Comparison of ENCODE assay signal across 12 cellular contexts in the genomic region with DNA sequence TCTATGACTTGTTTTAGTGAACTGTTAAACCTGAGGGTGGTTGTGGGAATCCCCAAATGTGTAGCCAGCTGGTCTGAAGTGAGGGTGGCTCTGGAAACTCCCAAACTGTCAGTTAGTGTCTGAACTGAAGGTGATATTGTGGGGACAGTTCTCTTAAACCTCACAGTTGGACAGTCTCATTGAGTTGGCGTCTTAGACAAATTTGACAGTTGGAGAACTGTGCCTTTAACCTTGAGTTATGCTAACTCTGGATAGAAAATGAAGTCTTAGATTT. TPM values are rescaled to one million over a fixed set of nuclear protein-coding genes. Genes with fewer than 3 reads are reported as not detected.
DNase-seq lines count a peak whose midpoint lies in the region; ATAC-seq and TF ChIP-seq lines count a peak whose summit lies in the region.
"Had no signal": no experiment of that assay in that cellular context is flagged by ENCODE, and none has a peak within 500 bp of the region (broad histone marks: within the 10 kb centered on the region; RNA-seq: fewer than 3 reads in every experiment).

No MANE protein-coding gene starts in this region.

- H3K9me2 ChIP-seq in MM.1S (replicated peaks; ENCODE audit: insufficient read depth, low read length): no peaks in the 10 kb centered on the region

- H3K27ac ChIP-seq in MM.1S (ENCODE audit: low read length) (peak overlapping the region; percentile 30; the same call in 1 of the 2 replicates), mammary epithelial cell (ENCODE audit: insufficient read depth, low read depth, low read length) (no peak overlapping the region)
- H3K27ac ChIP-seq in CD8-positive, alpha-beta memory T cell (ENCODE audit: low read depth, low read length): no peak overlapping the region

- no peak overlapping the region for H3K4me3 Mint-ChIP-seq in CD8-positive, alpha-beta memory T cell

- WGBS in mammary epithelial cell (ENCODE audit: low coverage, missing lambda C conversion rate): 100% methylated on average over 1 of the region's 1 CpG

- H3K36me3 Mint-ChIP-seq in CD8-positive, alpha-beta memory T cell: no peaks in the 10 kb centered on the region

- ATAC-seq in GM19463 (IDR thresholded peaks at IDR 0.05; ENCODE audit: unreplicated experiment) (peak; percentile 91), HG02973 (IDR thresholded peaks at IDR 0.05; ENCODE audit: unreplicated experiment) (peak; percentile 98)

- H3K27me3 ChIP-seq in MM.1S (replicated peaks; ENCODE audit: insufficient read depth, low read length) (no peaks in the 10 kb centered on the region), mammary epithelial cell (ENCODE audit: insufficient read depth, low read length) (no peaks in the 10 kb centered on the region)
- H3K27me3 ChIP-seq in CD8-positive, alpha-beta memory T cell (ENCODE audit: insufficient read depth, low read length, poor library complexity, severe bottlenecking): no peaks in the 10 kb centered on the region

- intact Hi-C loops in mammary epithelial cell (cut with micrococcal nuclease): loop anchor here (10.0 kb wide), 1 partner anchor 400 kb away; no protein-coding TSS in a partner anchor

- DNase-seq in GM13976 (ENCODE audit: low spot score) (peak; percentile 45), MM.1S (peak; percentile 79), mammary epithelial cell (no peak), iPS-NIHi11 (ENCODE audit: low spot score) (no peak)
- DNase-seq in stimulated activated naive CD4-positive, alpha-beta T cell treated with Interleukin-2 at 50 U/mL for 16 hours (lab: John Stamatoyannopoulos, UW): no peak
- no peak for DNase-seq in CD8-positive, alpha-beta memory T cell
- DNase-seq: activated T-cell treated with anti-CD3 and anti-CD28 coated beads, Interleukin-2, amount 50 U/mL, for 1 hour; NCI-H526; stimulated activated CD4-positive, alpha-beta T cell treated with anti-CD3 and anti-CD28 coated beads, Interleukin-15, amount 100 ng/mL, for 24 hours; substantia nigra had no signal

- dilution Hi-C loops in mammary epithelial cell (cut with HindIII; ENCODE audit: low sequenced_read_pairs): no loop called here

- H4K20me1 ChIP-seq in MM.1S (ENCODE audit: insufficient read depth, low read length) (no peaks in the 10 kb centered on the region), mammary epithelial cell (ENCODE audit: insufficient read depth, low read length) (no peaks in the 10 kb centered on the region)

- H3K36me3 ChIP-seq in MM.1S (replicated peaks; ENCODE audit: insufficient read depth, low read length) (no peaks in the 10 kb centered on the region), mammary epithelial cell (ENCODE audit: insufficient read depth, low read length) (no peaks in the 10 kb centered on the region)
- H3K36me3 ChIP-seq in CD8-positive, alpha-beta memory T cell (ENCODE audit: insufficient read depth, low read length): no peaks in the 10 kb centered on the region

- TF ChIP-seq CTCF in GM13976 (IDR thresholded peaks at IDR 0.05; ENCODE audit: borderline replicate concordance, control extremely low read depth, extremely low read depth, insufficient read depth, missing control alignments) (no peak), MM.1S (IDR thresholded peaks at IDR 0.05; ENCODE audit: low read length) (no peak), mammary epithelial cell (conservative IDR thresholded peaks at IDR 0.05 in 1 of 2, IDR thresholded peaks at IDR 0.05 in 1 of 2; ENCODE audit: extremely low read depth in 1 of 2, insufficient read depth in 1 of 2, low read depth in 1 of 2, low read length in 2 of 2) (no peak)

- H3K9ac ChIP-seq in MM.1S (ENCODE audit: low read length): no peak overlapping the region
- no peak overlapping the region for H3K9ac ChIP-seq in mammary epithelial cell (ENCODE audit: insufficient read depth, low read length)

- H3K9me3 ChIP-seq in MM.1S (replicated peaks; ENCODE audit: insufficient read depth, low read length) (no peaks in the 10 kb centered on the region), mammary epithelial cell (replicated peaks; ENCODE audit: insufficient read depth, low read length) (no peaks in the 10 kb centered on the region)
- no peaks in the 10 kb centered on the region for H3K9me3 ChIP-seq in CD8-positive, alpha-beta memory T cell (ENCODE audit: low read length)

- POLR2A ChIA-PET in CD8-positive, alpha-beta memory T cell (lab: Charles Lee): no interaction called here

- no peak overlapping the region for H3K27ac Mint-ChIP-seq in CD8-positive, alpha-beta memory T cell

- H3K27me3 Mint-ChIP-seq in CD8-positive, alpha-beta memory T cell: peaks cover 4 to 10% of the 10 kb centered on the region in 2 donors

- H3K79me2 ChIP-seq in MM.1S (ENCODE audit: low read length) (no peaks in the 10 kb centered on the region), mammary epithelial cell (ENCODE audit: insufficient read depth, low read length) (no peaks in the 10 kb centered on the region)

- H3F3A ChIP-seq in MM.1S (ENCODE audit: insufficient read depth, low read length): no peaks in the 10 kb centered on the region

- in situ Hi-C loops in GM13976 (cut with MboI; ENCODE audit: low sequenced_read_pairs, unreplicated experiment): no loop called here
- in situ Hi-C loops in mammary epithelial cell (cut with MboI; ENCODE audit: low sequenced_read_pairs in 2 of 2): loop anchor here in 1 of 2 donors (25.0 kb wide), 1 partner anchor 988 kb away; the partner anchor contains the start of gene PDGFC

- peaks cover 4 to 7% (median 6%) of the 10 kb centered on the region in 5 donors for H3K9me3 Mint-ChIP-seq in CD8-positive, alpha-beta memory T cell

- H3K4me1 ChIP-seq in MM.1S (ENCODE audit: low read length) (peaks cover 17% of the 10 kb centered on the region), mammary epithelial cell (ENCODE audit: insufficient read depth, low read length) (no peaks in the 10 kb centered on the region)
- no peaks in the 10 kb centered on the region for H3K4me1 ChIP-seq in CD8-positive, alpha-beta memory T cell (ENCODE audit: insufficient read depth, low read length)

- CTCF ChIA-PET in mammary epithelial cell (lab: Charles Lee; ENCODE audit: low non-redundant PET): no interaction called here
- CTCF ChIA-PET in CD8-positive, alpha-beta memory T cell (lab: Charles Lee): no interaction called here

- no peaks in the 10 kb centered on the region for H3K4me1 Mint-ChIP-seq in CD8-positive, alpha-beta memory T cell

- H2AFZ ChIP-seq in MM.1S (ENCODE audit: low read length): no peak overlapping the region
- no peak overlapping the region for H2AFZ ChIP-seq in mammary epithelial cell (ENCODE audit: low read depth, low read length)

- H3K4me2 ChIP-seq in MM.1S (ENCODE audit: low read depth, low read length) (peak overlapping the region; percentile 11; the same call in 1 of the 2 replicates), mammary epithelial cell (ENCODE audit: insufficient read depth, low read depth, low read length) (no peak overlapping the region)

- H3K4me3 ChIP-seq in MM.1S (ENCODE audit: low read length) (no peak overlapping the region), mammary epithelial cell (replicated peaks in 1 of 3; ENCODE audit: insufficient read depth in 1 of 3, low read depth in 2 of 3, low read length in 3 of 3) (no peak overlapping the region)
- no peak overlapping the region for H3K4me3 ChIP-seq in CD8-positive, alpha-beta memory T cell (ENCODE audit: low read length)

- BruUV-seq in mammary epithelial cell (replicated peaks; lab: Mats Ljungman, UMichigan): no TSS peak

RNA-seq across cellular contexts. Expression of gene CTSO, which starts 20.7 kb away (rescaled TPM):
- 10 to 100 TPM in 1 of 2 donors, 1 to 10 TPM in 1; 2.0 to 11.0 TPM for total RNA-seq in mammary epithelial cell
- polyA plus RNA-seq in mammary epithelial cell: 1.4 TPM
- polyA minus RNA-seq in mammary epithelial cell: 2.8 TPM
- total RNA-seq in CD8-positive, alpha-beta memory T cell: 1 to 10 TPM; 4.1 TPM
- polyA plus RNA-seq in CD8-positive, alpha-beta memory T cell: 39.1 TPM

Comparison
In these comparisons a context has a peak if more than half of its experiments do, and no peak if none do; other contexts are left out.
1. DNase-seq: peak in GM13976 (single experiment) and MM.1S (single experiment); none in stimulated activated naive CD4-positive, alpha-beta T cell treated with Interleukin-2 at 50 U/mL for 16 hours (single experiment), mammary epithelial cell (single experiment), iPS-NIHi11 (single experiment) and CD8-positive, alpha-beta memory T cell (0 of 5).